Comparison of ENCODE assay signal across 19 cellular contexts in genomic region chr1:232486006-232486405, GRCh38.
DNase-seq lines count a peak whose midpoint lies in the region; ATAC-seq and TF ChIP-seq lines count a peak whose summit lies in the region.
"Had no signal": no experiment of that assay in that cellular context is flagged by ENCODE, and none has a peak within 500 bp of the region (broad histone marks: within the 10 kb centered on the region; RNA-seq: fewer than 3 reads in every experiment).

No MANE protein-coding gene starts in this region.

- H3K27ac ChIP-seq in right cardiac atrium (ENCODE audit: low read length), result peak overlapping the region; percentile 78
- H3K27ac ChIP-seq in upper lobe of right lung, result no peak overlapping the region
- H3K27ac ChIP-seq: lower lobe of right lung, pancreas had no signal

- no peaks in the 10 kb centered on the region for H3K27me3 ChIP-seq in right cardiac atrium (ENCODE audit: control insufficient read depth, insufficient read depth)
- no peaks in the 10 kb centered on the region for H3K27me3 ChIP-seq in upper lobe of right lung
- H3K27me3 ChIP-seq: pancreas had no signal

- ATAC-seq in right cardiac atrium (peak; percentile 18 to 31), upper lobe of right lung (peak; percentile 12), GM21390 (IDR thresholded peaks at IDR 0.05; ENCODE audit: unreplicated experiment) (no peak), GM21528 (IDR thresholded peaks at IDR 0.05; ENCODE audit: low FRiP score, unreplicated experiment) (no peak)

- H3K4me3 Mint-ChIP-seq in endothelial cell (ENCODE audit: unreplicated experiment), result peak overlapping the region; percentile 13
- H3K4me3 Mint-ChIP-seq in activated CD4-positive, alpha-beta memory T cell treated with anti-CD3 and anti-CD28 coated beads, Interleukin-2, amount 10 ng/mL, durations not matched to agents 7 days and 5 days, result no peak overlapping the region
- H3K4me3 Mint-ChIP-seq: activated naive CD4-positive, alpha-beta T cell treated with anti-CD3 and anti-CD28 coated beads for 36 hours; HFFc6; naive B cell had no signal

- H3K4me1 ChIP-seq in right cardiac atrium (ENCODE audit: control insufficient read depth, insufficient read depth, low read length) (peaks cover 5% of the 10 kb centered on the region), upper lobe of right lung (no peaks in the 10 kb centered on the region)
- H3K4me1 ChIP-seq: lower lobe of right lung, pancreas had no signal

- no peaks in the 10 kb centered on the region for H3K9me3 Mint-ChIP-seq in endothelial cell (ENCODE audit: unreplicated experiment)
- H3K9me3 Mint-ChIP-seq in activated CD4-positive, alpha-beta memory T cell treated with anti-CD3 and anti-CD28 coated beads, Interleukin-2, amount 10 ng/mL, durations not matched to agents 7 days and 5 days, result no peaks in the 10 kb centered on the region
- H3K9me3 Mint-ChIP-seq: activated naive CD4-positive, alpha-beta T cell treated with anti-CD3 and anti-CD28 coated beads for 36 hours had no signal

- H3K9me3 ChIP-seq in right cardiac atrium (ENCODE audit: control insufficient read depth, low read length) (no peaks in the 10 kb centered on the region), upper lobe of right lung (no peaks in the 10 kb centered on the region)
- H3K9me3 ChIP-seq: lower lobe of right lung, pancreas had no signal

- peaks cover 3% of the 10 kb centered on the region for H3K27me3 Mint-ChIP-seq in endothelial cell (ENCODE audit: unreplicated experiment)
- H3K27me3 Mint-ChIP-seq in activated CD4-positive, alpha-beta memory T cell treated with anti-CD3 and anti-CD28 coated beads, Interleukin-2, amount 10 ng/mL, durations not matched to agents 7 days and 5 days, result no peaks in the 10 kb centered on the region

- H3K27ac Mint-ChIP-seq in endothelial cell (ENCODE audit: unreplicated experiment), result no peak overlapping the region
- no peak overlapping the region for H3K27ac Mint-ChIP-seq in activated CD4-positive, alpha-beta memory T cell treated with anti-CD3 and anti-CD28 coated beads, Interleukin-2, amount 10 ng/mL, durations not matched to agents 7 days and 5 days
- H3K27ac Mint-ChIP-seq: activated naive CD4-positive, alpha-beta T cell treated with anti-CD3 and anti-CD28 coated beads for 36 hours; HFFc6 had no signal

- peaks cover 34% of the 10 kb centered on the region for H3K36me3 ChIP-seq in upper lobe of right lung
- H3K36me3 ChIP-seq: pancreas had no signal

- H3K36me3 Mint-ChIP-seq in endothelial cell (ENCODE audit: low read depth, unreplicated experiment), result peaks cover 59% of the 10 kb centered on the region
- no peaks in the 10 kb centered on the region for H3K36me3 Mint-ChIP-seq in activated CD4-positive, alpha-beta memory T cell treated with anti-CD3 and anti-CD28 coated beads, Interleukin-2, amount 10 ng/mL, durations not matched to agents 7 days and 5 days (ENCODE audit: low read depth)
- H3K36me3 Mint-ChIP-seq: naive B cell had no signal

- CTCF ChIA-PET in activated CD4-positive, alpha-beta memory T cell treated with anti-CD3 and anti-CD28 coated beads, Interleukin-2, amount 10 ng/mL, durations not matched to agents 7 days and 5 days (lab: Charles Lee), result no interaction called here

- DNase-seq in M059J (ENCODE audit: low read depth) (peak; percentile 43), endothelial cell (ENCODE audit: low spot score) (no peak), right cardiac atrium (no peak), upper lobe of right lung (no peak)
- no peak for DNase-seq in activated CD4-positive, alpha-beta memory T cell treated with anti-CD3 and anti-CD28 coated beads, Interleukin-2, amount 10 ng/mL, durations not matched to agents 7 days and 5 days
- DNase-seq: activated CD4-positive, alpha-beta T cell treated with anti-CD3 and anti-CD28 coated beads, Interleukin-2, amount 50 U/mL, for 4 hours; activated naive CD4-positive, alpha-beta T cell treated with anti-CD3 and anti-CD28 coated beads for 36 hours; activated T-cell treated with anti-CD3 and anti-CD28 coated beads, Interleukin-2, amount 50 U/mL, for 1 hour; GDM1; HFFc6; lower lobe of right lung; naive B cell; NCI-H187 treated with DMSO at 0.1 percent for 48 hours; NCI-H345; pancreas; stimulated activated CD4-positive, alpha-beta T cell treated with anti-CD3 and anti-CD28 coated beads, Interleukin-4, amount 100 ng/mL, for 1 hour had no signal

- POLR2A ChIA-PET in activated CD4-positive, alpha-beta memory T cell treated with anti-CD3 and anti-CD28 coated beads, Interleukin-2, amount 10 ng/mL, durations not matched to agents 7 days and 5 days (lab: Charles Lee), result no interaction called here

- TF ChIP-seq CTCF in endothelial cell (IDR thresholded peaks at IDR 0.05; ENCODE audit: unreplicated experiment) (no peak), upper lobe of right lung (IDR thresholded peaks at IDR 0.05) (no peak)

- H3K4me1 Mint-ChIP-seq in endothelial cell (ENCODE audit: unreplicated experiment), result peaks cover 12% of the 10 kb centered on the region
- H3K4me1 Mint-ChIP-seq in activated CD4-positive, alpha-beta memory T cell treated with anti-CD3 and anti-CD28 coated beads, Interleukin-2, amount 10 ng/mL, durations not matched to agents 7 days and 5 days, result no peaks in the 10 kb centered on the region
- H3K4me1 Mint-ChIP-seq: naive B cell had no signal

- WGBS in right cardiac atrium, result 64% methylated on average over 5 of the region's 5 CpGs

- intact Hi-C loops in right cardiac atrium (cut with DNase I), result no loop called here
- intact Hi-C loops in upper lobe of right lung (cut with DNase I), result no loop called here

- no peak overlapping the region for H3K4me3 ChIP-seq in right cardiac atrium (ENCODE audit: low read length)
- H3K4me3 ChIP-seq in upper lobe of right lung, result no peak overlapping the region
- H3K4me3 ChIP-seq: lower lobe of right lung, pancreas, skin epidermis had no signal

Comparison
In these comparisons a context has a peak if more than half of its experiments do, and no peak if none do; other contexts are left out.
1. ATAC-seq: peak in right cardiac atrium (2 of 2) and upper lobe of right lung (single experiment); none in GM21390 (single experiment) and GM21528 (single experiment).